8 cellular contexts compared by ENCODE assay signal in the genomic region with DNA sequence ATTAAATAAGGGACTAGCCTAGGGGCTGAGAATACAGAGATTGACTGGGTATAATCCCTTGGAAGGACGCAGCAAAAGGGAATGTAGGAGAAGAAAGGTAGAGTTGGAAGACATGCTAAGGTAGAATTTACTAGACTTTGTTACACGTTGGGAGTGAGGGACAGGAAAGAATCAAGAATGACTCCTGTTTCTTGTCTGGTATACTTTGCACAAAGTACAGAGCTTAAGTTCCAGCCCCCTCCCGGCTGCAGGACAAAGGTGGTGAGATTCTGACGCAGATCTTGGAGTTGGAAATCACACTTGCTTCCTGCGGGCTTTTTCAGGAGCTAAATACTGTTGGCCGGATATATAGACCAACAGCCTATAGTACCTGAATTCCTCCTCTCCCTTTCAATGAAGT. TPM values are rescaled to one million over a fixed set of nuclear protein-coding genes. Genes with fewer than 3 reads are reported as not detected.
DNase-seq lines count a peak whose midpoint lies in the region; ATAC-seq and TF ChIP-seq lines count a peak whose summit lies in the region.

No MANE protein-coding gene starts in this region.

- peaks cover 0 to 2% (median 0%) of the 10 kb centered on the region in 3 donors for H3K36me3 Mint-ChIP-seq in naive thymus-derived CD8-positive, alpha-beta T cell

- no peaks in the 10 kb centered on the region for H3K9me3 ChIP-seq in colonic mucosa

- no peaks in the 10 kb centered on the region for H3K9me3 Mint-ChIP-seq in naive thymus-derived CD8-positive, alpha-beta T cell

- H3K4me3 ChIP-seq in BJ (ENCODE audit: low read depth, low read length) = peak overlapping the region; percentile 77
- peak overlapping the region; percentile 90 for H3K4me3 ChIP-seq in LNCaP clone FGC (ENCODE audit: low read depth, low read length)
- H3K4me3 ChIP-seq in colonic mucosa = peak overlapping the region; percentile 97

- H3K27me3 ChIP-seq in BJ (ENCODE audit: control insufficient read depth, insufficient read depth, low read length) (no peaks in the 10 kb centered on the region), colonic mucosa (no peaks in the 10 kb centered on the region)

- H3K27ac ChIP-seq in colonic mucosa = no peak overlapping the region

- CTCF ChIA-PET in BJ (lab: Yijun Ruan, JAX) = no interaction called here

- POLR2A ChIA-PET in BJ (lab: Charles Lee) = no interaction called here
- POLR2A ChIA-PET in naive thymus-derived CD8-positive, alpha-beta T cell (lab: Charles Lee) = interaction anchor here (0.7 to 2.0 kb wide), 4 partner anchors 32 to 116 kb away, joined by 3 to 11 read pairs (median 4); partner anchors contain the start of genes IREB2 and PSMA4

- no peak for ATAC-seq in naive thymus-derived CD8-positive, alpha-beta T cell
- no peak for ATAC-seq in GM19351 (IDR thresholded peaks at IDR 0.05; ENCODE audit: unreplicated experiment)

- H3K27ac Mint-ChIP-seq in naive thymus-derived CD8-positive, alpha-beta T cell = peak overlapping the region in 9 of 10 donors; percentile 28 to 88 (median 82)

- peak overlapping the region; percentile 81 to 85 for H3K9ac ChIP-seq in colonic mucosa (ENCODE audit: low read depth in 2 of 2, low read length in 2 of 2)

- H3K36me3 ChIP-seq in BJ (ENCODE audit: control insufficient read depth, insufficient read depth, low read length) (no peaks in the 10 kb centered on the region), colonic mucosa (no peaks in the 10 kb centered on the region)

- no peaks in the 10 kb centered on the region for H3K4me1 ChIP-seq in colonic mucosa

- TF ChIP-seq CTCF in BJ (IDR thresholded peaks at IDR 0.05; ENCODE audit: insufficient read depth, low read depth, low read length) = no peak
- no peak for TF ChIP-seq CTCF in LNCaP clone FGC (IDR thresholded peaks at IDR 0.05; ENCODE audit: control insufficient read depth, extremely low read depth, insufficient read depth)
- no peak for TF ChIP-seq CTCF in colonic mucosa (IDR thresholded peaks at IDR 0.05)

- intact Hi-C loops in colonic mucosa (cut with DNase I) = no loop called here

- peaks cover 0 to 7% (median 0%) of the 10 kb centered on the region in 5 donors for H3K27me3 Mint-ChIP-seq in naive thymus-derived CD8-positive, alpha-beta T cell

- DNase-seq in BJ (ENCODE audit: low read depth) (no peak), LNCaP clone FGC (ENCODE audit: low read depth) (no peak), colonic mucosa (peak; percentile 32), NCI-H510A (lab: John Stamatoyannopoulos, UW) (no peak), DMS79 (lab: John Stamatoyannopoulos, UW) (no peak), EL (no peak)
- DNase-seq in naive thymus-derived CD8-positive, alpha-beta T cell = no peak

- peaks cover 10 to 29% (median 24%) of the 10 kb centered on the region in 4 donors for H3K4me1 Mint-ChIP-seq in naive thymus-derived CD8-positive, alpha-beta T cell

- peak overlapping the region; percentile 86 to 98 (median 94) for H3K4me3 Mint-ChIP-seq in naive thymus-derived CD8-positive, alpha-beta T cell

RNA-seq across cellular contexts. Expression of gene HYKK, which starts 0.9 kb away (rescaled TPM):
- 3.2 and 4.6 TPM in 2 replicates for polyA plus RNA-seq in BJ (2011; rRNA removed)
- polyA minus RNA-seq in BJ (2011; rRNA and poly(A)+ RNA removed) = 1.6 and 2.6 TPM in 2 replicates
- 1 to 10 TPM; 7.2 to 7.6 TPM for total RNA-seq in colonic mucosa
- total RNA-seq in naive thymus-derived CD8-positive, alpha-beta T cell = 1 to 10 TPM; 3.6 to 3.8 TPM
- polyA plus RNA-seq in naive thymus-derived CD8-positive, alpha-beta T cell = 1 to 10 TPM; 3.0 to 5.9 (median 4.1) TPM

RNA-seq across cellular contexts. Expression of gene PSMA4, which starts 32.0 kb away (rescaled TPM):
- 115 and 252 TPM in 2 replicates for polyA plus RNA-seq in BJ (2011; rRNA removed)
- 28.3 and 28.9 TPM in 2 replicates for polyA minus RNA-seq in BJ (2011; rRNA and poly(A)+ RNA removed)
- 100 to 1,000 TPM; 160 to 212 TPM for total RNA-seq in colonic mucosa
- 10 to 100 TPM; 87.0 to 92.5 TPM for total RNA-seq in naive thymus-derived CD8-positive, alpha-beta T cell
- polyA plus RNA-seq in naive thymus-derived CD8-positive, alpha-beta T cell = 100 to 1,000 TPM; 170 to 218 (median 190) TPM

RNA-seq across cellular contexts. Expression of gene CHRNA5, which starts 57.0 kb away (rescaled TPM):
- 1.1 and 1.9 TPM in 2 replicates for polyA plus RNA-seq in BJ (2011; rRNA removed)
- polyA minus RNA-seq in BJ (2011; rRNA and poly(A)+ RNA removed) = 0.10 and 0.33 TPM in 2 replicates
- 10 to 100 TPM in 1 of 2 donors, 1 to 10 TPM in 1; 9.7 to 10.3 TPM for total RNA-seq in colonic mucosa
- total RNA-seq in naive thymus-derived CD8-positive, alpha-beta T cell = 1 to 10 TPM; 1.3 TPM
- under 1 TPM in 2 of 3 donors, not detected in 1; 0.34 to 0.47 TPM for polyA plus RNA-seq in naive thymus-derived CD8-positive, alpha-beta T cell

Comparison
In these comparisons a context has a peak if more than half of its experiments do, and no peak if none do; other contexts are left out.
1. RNA of gene CHRNA5, which starts 57.0 kb away (total RNA-seq): 9.7 to 10.3 TPM in colonic mucosa; 1.3 TPM in naive thymus-derived CD8-positive, alpha-beta T cell; every median in the first group is over 4 times any median in the second.
2. Peak in every context shown above with its lines, with median percentiles within 50 percentile points of each other: H3K4me3 ChIP-seq.